Comparison of ENCODE assay signal across 26 cellular contexts in genomic region chr1:29672416-29672815, GRCh38.
"Had no signal": no experiment of that assay in that cellular context is flagged by ENCODE, and none has a peak within 500 bp of the region (broad histone marks: within the 10 kb centered on the region; RNA-seq: fewer than 3 reads in every experiment).

No MANE protein-coding gene starts in this region.

- H3K27ac Mint-ChIP-seq: activated naive CD4-positive, alpha-beta T cell treated with anti-CD3 and anti-CD28 coated beads, Interleukin-2, amount 50 U/mL, for 72 hours; mesothelial cell of epicardium; naive thymus-derived CD8-positive, alpha-beta T cell; stimulated activated memory B cell treated with anti-CD40 and anti-IgM and Interleukin-4, amounts not matched to agents 10 μg/mL and 1 μg/mL and 100 μg/mL, for 72 hours; T-helper 1 cell treated with Interleukin-12 subunit alpha and Interleukin-12 subunit beta and Interleukin-4 antibody, amounts not matched to agents 30 μg/mL and 1 μg/mL, for 36 hours had no signal

- H3K36me3 Mint-ChIP-seq: activated naive CD4-positive, alpha-beta T cell treated with anti-CD3 and anti-CD28 coated beads, Interleukin-2, amount 50 U/mL, for 72 hours; brain; mesothelial cell of epicardium; naive thymus-derived CD8-positive, alpha-beta T cell; stimulated activated memory B cell treated with anti-CD40 and anti-IgM and Interleukin-4, amounts not matched to agents 10 μg/mL and 1 μg/mL and 100 μg/mL, for 72 hours had no signal

- H3K9me3 Mint-ChIP-seq: activated naive CD4-positive, alpha-beta T cell treated with anti-CD3 and anti-CD28 coated beads, Interleukin-2, amount 50 U/mL, for 72 hours; mesothelial cell of epicardium; naive thymus-derived CD8-positive, alpha-beta T cell; stimulated activated memory B cell treated with anti-CD40 and anti-IgM and Interleukin-4, amounts not matched to agents 10 μg/mL and 1 μg/mL and 100 μg/mL, for 72 hours; T-helper 1 cell treated with Interleukin-12 subunit alpha and Interleukin-12 subunit beta and Interleukin-4 antibody, amounts not matched to agents 30 μg/mL and 1 μg/mL, for 36 hours had no signal

- H3K4me1 Mint-ChIP-seq: stimulated activated memory B cell treated with anti-CD40 and anti-IgM and Interleukin-4, amounts not matched to agents 10 μg/mL and 1 μg/mL and 100 μg/mL, for 72 hours had no signal

- H3K4me3 ChIP-seq: left ventricle myocardium inferior, right lobe of liver, stomach, suprapubic skin, tibial nerve had no signal

- ATAC-seq: activated naive CD4-positive, alpha-beta T cell treated with anti-CD3 and anti-CD28 coated beads, Interleukin-2, amount 50 U/mL, for 72 hours; naive thymus-derived CD8-positive, alpha-beta T cell; right lobe of liver; stimulated activated memory B cell treated with anti-CD40 and anti-IgM and Interleukin-4, amounts not matched to agents 10 μg/mL and 1 μg/mL and 100 μg/mL, for 72 hours had no signal

- H3K27ac ChIP-seq: left ventricle myocardium inferior, right lobe of liver, stomach, suprapubic skin, tibial nerve had no signal

- H3K9me3 ChIP-seq: left ventricle myocardium inferior, right lobe of liver, stomach, suprapubic skin, tibial nerve had no signal

- H3K27me3 ChIP-seq: right lobe of liver, tibial nerve had no signal

- DNase-seq: activated CD4-positive, alpha-beta T cell treated with anti-CD3 and anti-CD28 coated beads for 4 hours; activated CD4-positive, alpha-beta T cell treated with anti-CD3 and anti-CD28 coated beads, Interleukin-2, amount 50 U/mL, for 48 hours; activated CD4-positive, CD25-positive, alpha-beta regulatory T cell; activated gamma-delta T cell treated with Interleukin-2 at 50 U/mL for 16 hours; activated T-cell treated with anti-CD3 and anti-CD28 coated beads, Interleukin-2, amount 50 U/mL, for 1 hour; central memory CD4-positive, alpha-beta T cell; dermis blood vessel endothelial cell; effector CD8-positive, alpha-beta T cell; erythroblast; foreskin fibroblast; kidney glomerular epithelial cell; left ventricle myocardium inferior; mammary epithelial cell; small intestine; stimulated activated CD4-positive, alpha-beta T cell treated with anti-CD3 and anti-CD28 coated beads, Interleukin-2, amount 100 ng/mL, for 24 hours had no signal

- H3K4me1 ChIP-seq: right lobe of liver, stomach, suprapubic skin, tibial nerve had no signal

- H3K4me3 Mint-ChIP-seq: brain; mesothelial cell of epicardium; naive thymus-derived CD8-positive, alpha-beta T cell; stimulated activated memory B cell treated with anti-CD40 and anti-IgM and Interleukin-4, amounts not matched to agents 10 μg/mL and 1 μg/mL and 100 μg/mL, for 72 hours; T-helper 1 cell treated with Interleukin-12 subunit alpha and Interleukin-12 subunit beta and Interleukin-4 antibody, amounts not matched to agents 30 μg/mL and 1 μg/mL, for 36 hours had no signal

- H3K36me3 ChIP-seq: left ventricle myocardium inferior, right lobe of liver, stomach, suprapubic skin, tibial nerve had no signal

- FAIRE-seq: small intestine, urothelium cell line had no signal
